ENCODE assay signal across 8 cellular contexts in the genomic region with DNA sequence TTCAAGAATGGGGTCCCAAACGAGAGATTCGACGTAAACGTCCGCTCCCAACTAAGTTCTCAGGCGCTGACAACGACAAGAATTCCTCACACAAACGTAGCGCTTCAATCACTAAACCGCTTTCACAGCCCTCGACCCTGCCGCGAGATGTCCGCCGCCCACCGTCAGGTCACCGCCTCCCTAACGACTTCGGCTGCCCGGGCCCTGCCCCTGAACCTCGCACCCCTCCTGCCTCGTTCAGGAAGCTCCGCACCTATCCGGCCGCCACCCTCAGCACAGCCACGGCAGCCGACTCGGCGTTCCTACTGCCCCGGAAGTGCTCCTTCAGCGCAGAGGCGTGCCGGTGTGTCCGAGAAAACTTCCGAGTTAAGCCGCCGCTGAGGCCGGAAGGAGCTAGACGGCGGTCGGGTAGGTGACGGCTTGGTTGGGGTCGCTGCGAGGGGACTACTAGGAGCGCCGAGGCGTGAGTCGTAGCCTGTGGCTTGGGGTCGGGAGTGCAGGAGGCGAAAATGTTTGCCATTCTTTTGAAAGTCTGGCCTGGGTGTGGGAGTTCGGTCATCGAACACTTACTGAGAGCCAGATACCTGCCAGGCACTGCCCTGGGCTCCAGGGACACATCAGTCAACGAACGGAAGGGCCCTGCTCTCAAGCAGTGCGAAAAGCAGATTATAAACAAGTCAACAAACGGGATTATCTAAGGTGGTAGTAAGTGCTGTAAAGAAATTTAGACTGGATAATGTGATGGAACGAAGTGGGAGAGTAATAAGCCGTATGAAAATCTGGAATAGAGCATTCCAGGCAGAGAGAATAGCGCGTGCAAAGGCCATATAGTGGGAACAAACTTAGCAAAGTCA. TPM values are rescaled to one million over a fixed set of nuclear protein-coding genes. Genes with fewer than 3 reads are reported as not detected.
DNase-seq lines count a peak whose midpoint lies in the region; ATAC-seq and TF ChIP-seq lines count a peak whose summit lies in the region.

Gene FAM114A2 (minus strand): TSS at position 307 of the 854 bp plus-strand sequence. CDS start 3,957 bp downstream, outside the sequence.
Gene MFAP3 (plus strand): TSS at position 364 of the 854 bp plus-strand sequence. CDS start 10,756 bp downstream, outside the sequence.

- no peaks in the 10 kb centered on the region for H3K9me3 Mint-ChIP-seq in nephron

- peak within 1 kb of the TSS; percentile 97 for H2AFZ ChIP-seq in Loucy (ENCODE audit: low read length)

- peaks cover 3% of the 10 kb centered on the region for H3K36me3 Mint-ChIP-seq in nephron (ENCODE audit: low read depth)

- H3K9me2 ChIP-seq in Loucy (replicated peaks; ENCODE audit: low read depth, low read length), result no peaks in the 10 kb centered on the region

- H3K9me3 ChIP-seq in ES-I3 (ENCODE audit: control insufficient read depth, insufficient read depth, low read length) (no peaks in the 10 kb centered on the region), Loucy (ENCODE audit: insufficient read depth, low read depth, low read length) (no peaks in the 10 kb centered on the region)

- H3K4me3 ChIP-seq in H7 (ENCODE audit: insufficient read depth, low read depth, low read length) (peak within 1 kb of the TSS; percentile 87), Loucy (ENCODE audit: low read length, poor library complexity, severe bottlenecking) (peak within 1 kb of the TSS; percentile 88), fibroblast of the aortic adventitia (ENCODE audit: low read depth, low read length) (peak within 1 kb of the TSS; percentile 94)

- H3K9ac ChIP-seq in ES-I3 (ENCODE audit: low read depth, low read length), result peak within 1 kb of the TSS; percentile 75
- peak within 1 kb of the TSS; percentile 78 for H3K9ac ChIP-seq in Loucy (ENCODE audit: low read depth, low read length, poor library complexity, severe bottlenecking)

- peak within 1 kb of the TSS; percentile 97 to 98 (median 98) for H3K4me3 Mint-ChIP-seq in nephron

- DNase-seq in H7, result peak; percentile 89
- DNase-seq in SHP77 (lab: John Stamatoyannopoulos, UW), result peak; percentile 86 to 95
- DNase-seq in activated effector memory CD4-positive, alpha-beta T cell treated with Interleukin-2 at 50 U/mL for 16 hours, result peak; percentile 84
- DNase-seq in fibroblast of the aortic adventitia (ENCODE audit: low read depth), result peak; percentile 78
- DNase-seq in stimulated activated naive CD8-positive, alpha-beta T cell treated with anti-CD3 and anti-CD28 coated beads, Interleukin-15, Interleukin-2, amounts not matched to agents 100 U/mL and 50 U/mL, for 24 hours, result peak; percentile 87

- peak within 1 kb of the TSS; percentile 82 for H3K4me2 ChIP-seq in Loucy (ENCODE audit: low read depth, low read length, poor library complexity, severe bottlenecking)

- peaks cover 24% of the 10 kb centered on the region for H3K4me1 Mint-ChIP-seq in nephron

- peaks cover 33% of the 10 kb centered on the region for H3K79me2 ChIP-seq in Loucy (ENCODE audit: insufficient read depth, low read length)

- ATAC-seq in stimulated activated naive CD8-positive, alpha-beta T cell treated with anti-CD3 and anti-CD28 coated beads, Interleukin-15, Interleukin-2, amounts not matched to agents 100 U/mL and 50 U/mL, for 24 hours, result peak; percentile 99

- H3K4me1 ChIP-seq in ES-I3 (ENCODE audit: insufficient read depth, low read length) (no peaks in the 10 kb centered on the region), Loucy (ENCODE audit: insufficient read depth, low read length, poor library complexity, severe bottlenecking) (peaks cover 17% of the 10 kb centered on the region)

- no peaks in the 10 kb centered on the region for H3K27me3 Mint-ChIP-seq in nephron (ENCODE audit: low read depth)

- no peaks in the 10 kb centered on the region for H4K20me1 ChIP-seq in Loucy (ENCODE audit: insufficient read depth, low read length, poor library complexity, severe bottlenecking)

- H3F3A ChIP-seq in Loucy (ENCODE audit: low read depth), result no peaks in the 10 kb centered on the region

- peak within 1 kb of the TSS; percentile 83 to 98 (median 95) for H3K27ac Mint-ChIP-seq in nephron

- no peaks in the 10 kb centered on the region for H3K27me3 ChIP-seq in H7 (ENCODE audit: control insufficient read depth, insufficient read depth, low read length)
- H3K27me3 ChIP-seq in Loucy (ENCODE audit: insufficient read depth, low read length, poor library complexity, severe bottlenecking), result no peaks in the 10 kb centered on the region

- TF ChIP-seq CTCF in Loucy (conservative IDR thresholded peaks at IDR 0.05; ENCODE audit: low read length) (no peak), fibroblast of the aortic adventitia (IDR thresholded peaks at IDR 0.05; ENCODE audit: insufficient read depth, low read length) (no peak), nephron (IDR thresholded peaks at IDR 0.05; ENCODE audit: unreplicated experiment in 3 of 3) (no peak)

- H3K36me3 ChIP-seq in ES-I3 (ENCODE audit: insufficient read depth, low read length), result no peaks in the 10 kb centered on the region
- no peaks in the 10 kb centered on the region for H3K36me3 ChIP-seq in H7 (replicated peaks; ENCODE audit: control insufficient read depth, insufficient read depth, low read length)
- H3K36me3 ChIP-seq in Loucy (ENCODE audit: insufficient read depth, low read length), result no peaks in the 10 kb centered on the region

RNA-seq across cellular contexts. Expression of gene FAM114A2, which starts in this region (rescaled TPM):
- total RNA-seq in H7 (2014; rRNA removed; shearing (Covaris generic)), result 6.1 and 9.6 TPM in 2 replicates
- total RNA-seq in fibroblast of the aortic adventitia (ENCODE audit: low replicate concordance), result 34.7 and 39.3 TPM in 2 replicates

RNA-seq across cellular contexts. Expression of gene MFAP3, which starts in this region (rescaled TPM):
- 25.9 and 27.3 TPM in 2 replicates for total RNA-seq in H7 (2014; rRNA removed; shearing (Covaris generic))
- 13.5 and 75.3 TPM in 2 replicates for total RNA-seq in fibroblast of the aortic adventitia (ENCODE audit: low replicate concordance)

Comparison
In these comparisons a context has a peak if more than half of its experiments do, and no peak if none do; other contexts are left out.
1. Peak in every context shown above with its lines: DNase-seq, ATAC-seq and H3K4me3 ChIP-seq.